8 cellular contexts compared by ENCODE assay signal in the genomic region with DNA sequence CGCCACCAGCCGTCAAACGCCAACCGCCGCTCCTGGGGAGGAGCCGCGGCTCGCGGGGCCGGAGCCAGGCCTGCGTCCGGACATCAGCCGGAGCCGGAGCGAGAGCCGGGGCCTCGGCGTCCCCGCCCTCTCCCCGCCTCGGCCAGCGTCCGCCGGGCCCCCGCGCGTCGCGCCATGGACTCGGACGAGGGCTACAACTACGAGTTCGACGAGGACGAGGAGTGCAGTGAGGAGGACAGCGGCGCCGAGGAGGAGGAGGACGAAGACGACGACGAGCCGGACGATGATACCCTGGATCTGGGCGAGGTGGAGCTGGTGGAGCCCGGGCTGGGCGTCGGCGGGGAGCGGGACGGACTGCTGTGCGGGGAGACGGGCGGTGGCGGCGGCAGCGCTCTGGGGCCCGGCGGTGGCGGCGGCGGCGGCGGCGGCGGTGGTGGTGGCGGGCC. TPM values are rescaled to one million over a fixed set of nuclear protein-coding genes. Genes with fewer than 3 reads are reported as not detected.
DNase-seq lines count a peak whose midpoint lies in the region; ATAC-seq, FAIRE-seq and TF ChIP-seq lines count a peak whose summit lies in the region.

No MANE protein-coding gene starts in this region.

- peaks cover 23% of the 10 kb centered on the region for H4K20me1 ChIP-seq in Karpas-422 (ENCODE audit: insufficient read depth, low read depth, low read length)

- peak; percentile 44 to 57 for ATAC-seq in A549
- peak; percentile 12 for ATAC-seq in GM19452 (IDR thresholded peaks at IDR 0.05; ENCODE audit: unreplicated experiment)

- 2% methylated on average over 20 of the region's 67 CpGs for WGBS in A549 (ENCODE audit: missing lambda C conversion rate)
- WGBS in mesodermal cell (ENCODE audit: insufficient coverage in 2 of 2), 2 experiments = 1% methylated on average over 52 to 53 of the region's 67 CpGs

- peak overlapping the region; percentile 98 for H3K9ac ChIP-seq in Karpas-422 (ENCODE audit: low read length)
- peak overlapping the region; percentile 97 to 98 for H3K9ac ChIP-seq in colonic mucosa (ENCODE audit: low read depth in 2 of 2, low read length in 2 of 2)

- H3K27ac ChIP-seq in A549 = peak overlapping the region; percentile 90 to 93
- peak overlapping the region; percentile 85 for H3K27ac ChIP-seq in Karpas-422 (ENCODE audit: low read length)
- peak overlapping the region; percentile 98 for H3K27ac ChIP-seq in colonic mucosa
- peak overlapping the region; percentile 100 for H3K27ac ChIP-seq in mesodermal cell (ENCODE audit: low read depth, low read length, severe bottlenecking)
- H3K27ac ChIP-seq in uterus = peak overlapping the region; percentile 99

- H3K4me2 ChIP-seq in A549 = peak overlapping the region; percentile 86
- H3K4me2 ChIP-seq in Karpas-422 (ENCODE audit: low read depth, low read length, poor library complexity, severe bottlenecking) = peak overlapping the region; percentile 75

- H3K4me3 ChIP-seq in A549 (peak overlapping the region; percentile 81), Karpas-422 (ENCODE audit: low read length) (peak overlapping the region; percentile 95), colonic mucosa (peak overlapping the region; percentile 77), mesodermal cell (ENCODE audit: extremely low read depth, insufficient read depth, low read length, poor library complexity, severe bottlenecking) (peak overlapping the region; percentile 97), uterus (peak overlapping the region; percentile 85 to 86)

- DNase-seq in A549 (ENCODE audit: low read depth in 1 of 2, low spot score in 1 of 2) (no peak), Karpas-422 (no peak), colonic mucosa (no peak), uterus (peak in 1 of 2 donors; percentile 33), middle frontal gyrus (ENCODE audit: extremely low spot score, low spot score) (no peak), NCI-H2171 treated with DMSO at 0.1 percent for 48 hours (lab: John Stamatoyannopoulos, UW) (no peak)

- H3K79me2 ChIP-seq in Karpas-422 (ENCODE audit: low read length) = peaks cover 52% of the 10 kb centered on the region

- H3K27me3 ChIP-seq in Karpas-422 (ENCODE audit: low read length) = no peaks in the 10 kb centered on the region
- no peaks in the 10 kb centered on the region for H3K27me3 ChIP-seq in colonic mucosa
- no peaks in the 10 kb centered on the region for H3K27me3 ChIP-seq in uterus

- no peak for TF ChIP-seq POLR2A in A549 (IDR thresholded peaks at IDR 0.05; ENCODE audit: low read length)
- no peak for TF ChIP-seq POLR2A in uterus (IDR thresholded peaks at IDR 0.05)

- H3K4me1 ChIP-seq in A549 (peaks cover 21% of the 10 kb centered on the region), Karpas-422 (ENCODE audit: low read length) (peaks cover 27% of the 10 kb centered on the region), colonic mucosa (peaks cover 17% of the 10 kb centered on the region), mesodermal cell (ENCODE audit: control insufficient read depth, insufficient read depth, low read length, poor library complexity, severe bottlenecking) (no peaks in the 10 kb centered on the region), uterus (peaks cover 10 to 13% of the 10 kb centered on the region in 2 donors)

- intact Hi-C loops in colonic mucosa (cut with DNase I) = no loop called here
- intact Hi-C loops in uterus (cut with DNase I; ENCODE audit: low total_unique reads) = no loop called here

- CTCF ChIA-PET in A549 (lab: Yijun Ruan, JAX) = interaction anchor here (1.0 to 2.2 kb wide), 3 partner anchors 53 to 197 kb away, joined by 3 to 6 read pairs (median 3); no protein-coding TSS in a partner anchor

- no peak for TF ChIP-seq CTCF in A549 (IDR thresholded peaks at IDR 0.05)
- TF ChIP-seq CTCF in colonic mucosa (IDR thresholded peaks at IDR 0.05) = no peak
- TF ChIP-seq CTCF in uterus (IDR thresholded peaks at IDR 0.05) = peak in 1 of 4 experiments; percentile 10

- H3K9me3 ChIP-seq in A549 (no peaks in the 10 kb centered on the region), Karpas-422 (ENCODE audit: low read length) (no peaks in the 10 kb centered on the region), colonic mucosa (no peaks in the 10 kb centered on the region), mesodermal cell (ENCODE audit: control insufficient read depth, low read length) (no peaks in the 10 kb centered on the region), uterus (no peaks in the 10 kb centered on the region)

- POLR2A ChIA-PET in A549 (lab: Yijun Ruan, JAX) = interaction anchor here (1.6 to 1.7 kb wide), 2 partner anchors 13 to 244 kb away, joined by 3 to 9 read pairs; partner anchors contain the start of gene PKM

- H3K36me3 ChIP-seq in Karpas-422 (ENCODE audit: insufficient read depth, low read length) (peaks cover 30% of the 10 kb centered on the region), colonic mucosa (no peaks in the 10 kb centered on the region), mesodermal cell (ENCODE audit: control insufficient read depth, insufficient read depth, low read length) (peaks cover 32% of the 10 kb centered on the region), uterus (no peaks in the 10 kb centered on the region)

- TF ChIP-seq RAD21 in A549 (conservative IDR thresholded peaks at IDR 0.05 in 1 of 2, IDR thresholded peaks at IDR 0.05 in 1 of 2) = no peak

- 0 out of 2 replicates have a peak overlapping the region, but pooled peaks have one; percentile 17 for H2AFZ ChIP-seq in Karpas-422 (ENCODE audit: low read length)

- no peak for FAIRE-seq in A549 (lab: Jason Lieb, UNC)

- H3K9me2 ChIP-seq in Karpas-422 (replicated peaks; ENCODE audit: insufficient read depth, low read length) = no peaks in the 10 kb centered on the region

- no peak for TF ChIP-seq EP300 in A549 (IDR thresholded peaks at IDR 0.05)

TF ChIP-seq in A549, 52 proteins besides CTCF, POLR2A, EP300 and RAD21 (continues in another document):
- TF ChIP-seq HOXB13 (CRISPR knock-in tag; IDR thresholded peaks at IDR 0.05; ENCODE audit: low read depth) (no peak), FOSL2 (IDR thresholded peaks at IDR 0.05) (no peak), FOSL2 (CRISPR knock-in tag; IDR thresholded peaks at IDR 0.05) (no peak), PBX3 (IDR thresholded peaks at IDR 0.05) (no peak), TFCP2L1 (CRISPR knock-in tag; IDR thresholded peaks at IDR 0.05) (no peak), ZFP36 (IDR thresholded peaks at IDR 0.05; ENCODE audit: borderline replicate concordance, partially characterized antibody) (no peak), RCOR1 (IDR thresholded peaks at IDR 0.05; ENCODE audit: low read depth, low read length) (no peak), PHF8 (IDR thresholded peaks at IDR 0.05; ENCODE audit: borderline replicate concordance, low read depth) (no peak), NPAS2 (CRISPR knock-in tag; IDR thresholded peaks at IDR 0.05; ENCODE audit: borderline replicate concordance) (no peak), BCL3 (IDR thresholded peaks at IDR 0.05) (no peak), HOXA7 (CRISPR knock-in tag; IDR thresholded peaks at IDR 0.05) (no peak), JUN (IDR thresholded peaks at IDR 0.05) (peak in 1 of 2 experiments; percentile 4; a peak in 2 of 5 replicates), USF2 (IDR thresholded peaks at IDR 0.05) (no peak)
- TF ChIP-seq, protein P1, sequence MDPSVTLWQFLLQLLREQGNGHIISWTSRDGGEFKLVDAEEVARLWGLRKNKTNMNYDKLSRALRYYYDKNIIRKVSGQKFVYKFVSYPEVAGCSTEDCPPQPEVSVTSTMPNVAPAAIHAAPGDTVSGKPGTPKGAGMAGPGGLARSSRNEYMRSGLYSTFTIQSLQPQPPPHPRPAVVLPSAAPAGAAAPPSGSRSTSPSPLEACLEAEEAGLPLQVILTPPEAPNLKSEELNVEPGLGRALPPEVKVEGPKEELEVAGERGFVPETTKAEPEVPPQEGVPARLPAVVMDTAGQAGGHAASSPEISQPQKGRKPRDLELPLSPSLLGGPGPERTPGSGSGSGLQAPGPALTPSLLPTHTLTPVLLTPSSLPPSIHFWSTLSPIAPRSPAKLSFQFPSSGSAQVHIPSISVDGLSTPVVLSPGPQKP (IDR thresholded peaks at IDR 0.05; ENCODE audit: low read depth, low read length) = no peak

RNA-seq across cellular contexts. Expression of gene ARIH1, which starts 0.4 kb away (rescaled TPM):
- polyA plus RNA-seq in A549 (2011; rRNA removed) (127 and 138 TPM in 2 replicates), A549 (2017; fragmentation: RNase III; extraction: RNeasy Plus Mini Kit Qiagen cat#74134 plus additional on column Dnase treatment) (92.6 to 95.5 TPM (median 94.7 TPM) in 3 replicates)
- 34.6 and 34.8 TPM in 2 replicates for polyA plus RNA-seq in A549 (2012; cell fraction: cytosol; rRNA removed)
- 39.2 and 46.0 TPM in 2 replicates for polyA plus RNA-seq in A549 (2012; cell fraction: nucleus; rRNA removed)
- 146 and 162 TPM in 2 replicates for polyA minus RNA-seq in A549 (2011; rRNA and poly(A)+ RNA removed)
- total RNA-seq in Karpas-422 (2014; rRNA removed; shearing (Covaris generic); ENCODE audit: low replicate concordance) = 39.1 and 84.1 TPM in 2 replicates
- total RNA-seq in colonic mucosa (100 to 1,000 TPM; 102 to 151 TPM), uterus (100 to 1,000 TPM in 1 of 4 donors, 10 to 100 TPM in 3; 28.2 to 215 (median 53.7) TPM)
- 135 TPM for polyA plus RNA-seq in mesodermal cell (2013, experiment 1 of 2)
- polyA plus RNA-seq in mesodermal cell (2013, experiment 2 of 2) = 131 TPM
